1 cellular context compared by ENCODE assay signal in genomic region chr15:43531018-43531667, GRCh38.
TF ChIP-seq lines count a peak whose summit lies in the region.

No MANE protein-coding gene starts in this region.

TF ChIP-seq in HepG2, 621 proteins besides CTCF, POLR2A, EP300 and RAD21:
- no peak for TF ChIP-seq ZNF572 (CRISPR knock-in tag; IDR thresholded peaks at IDR 0.05)
- 0 out of 2 replicates have a peak, but pooled peaks have one; percentile 16 for TF ChIP-seq ZNF652 (CRISPR knock-in tag; IDR thresholded peaks at IDR 0.05; ENCODE audit: borderline replicate concordance, low read depth)
